Comparison of ENCODE assay signal across 1 cellular context in the genomic region with DNA sequence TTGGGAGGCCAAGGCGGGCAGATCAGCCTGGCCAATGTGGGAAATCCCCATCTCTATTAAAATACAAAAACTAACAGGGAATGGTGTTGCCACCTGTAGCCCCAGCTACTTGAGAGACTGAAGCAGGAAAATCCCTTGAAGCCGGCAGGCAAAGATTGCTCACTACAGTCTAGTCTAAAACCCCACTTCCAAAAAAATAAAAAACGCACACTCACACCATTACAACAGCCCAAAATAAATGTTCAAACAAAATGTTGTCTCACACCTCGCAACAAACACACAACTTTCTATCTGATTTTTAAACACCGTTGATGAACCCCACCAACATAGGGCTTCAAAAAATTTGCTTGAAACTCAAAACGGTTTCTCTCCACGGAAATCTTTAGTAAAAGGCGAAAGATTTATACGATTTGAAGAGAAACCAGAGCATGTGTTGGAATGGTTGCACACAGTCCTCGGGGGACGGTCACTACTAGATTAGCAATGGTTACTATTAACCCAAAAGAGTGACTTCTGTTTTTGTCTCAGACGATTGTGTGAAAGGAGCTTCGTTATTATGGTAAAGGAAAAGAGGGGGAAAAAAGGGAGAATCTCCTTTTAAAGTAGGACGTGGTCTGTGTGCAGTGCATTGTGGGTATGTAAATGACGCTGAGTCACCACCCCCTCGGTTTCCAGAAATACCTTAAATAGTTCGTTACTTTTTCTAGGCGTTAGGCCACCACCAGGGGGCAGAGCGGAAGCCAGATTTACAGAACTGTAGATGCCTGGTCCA.
TF ChIP-seq lines count a peak whose summit lies in the region.

A gene (minus strand): TSS at position 430 of the 772 bp plus-strand sequence.

TF ChIP-seq in PFSK-1, 5 proteins besides CTCF, POLR2A, EP300 and RAD21 (continued from another document):
- TF ChIP-seq FOXP2 (optimal IDR thresholded peaks at IDR 0.05; ENCODE audit: borderline replicate concordance, extremely low read depth, extremely low read length, insufficient read depth) = no peak
